Comparison of ENCODE assay signal across 20 cellular contexts in the genomic region with DNA sequence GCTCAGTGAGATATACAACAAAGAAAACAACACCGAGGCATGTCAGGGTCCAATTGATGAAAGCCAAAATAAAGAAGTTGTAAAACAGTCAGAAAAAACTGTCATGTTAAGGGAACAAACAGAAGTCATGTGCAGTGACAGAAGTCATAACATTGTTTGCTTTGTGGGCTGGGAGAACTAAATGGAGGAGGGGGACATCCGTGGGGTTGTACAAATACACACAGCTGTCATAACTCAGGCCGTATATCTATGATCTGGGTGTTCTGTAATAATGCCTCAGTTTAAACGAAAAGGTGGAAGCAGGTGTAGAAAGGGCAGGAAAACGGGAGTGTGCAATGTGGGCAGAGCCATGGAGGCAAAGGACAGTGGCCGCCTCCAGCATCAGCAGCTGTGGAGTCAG. TPM values are rescaled to one million over a fixed set of nuclear protein-coding genes. Genes with fewer than 3 reads are reported as not detected.
"Had no signal": no experiment of that assay in that cellular context is flagged by ENCODE, and none has a peak within 500 bp of the region (broad histone marks: within the 10 kb centered on the region; RNA-seq: fewer than 3 reads in every experiment).

No MANE protein-coding gene starts in this region.

- H3K27ac ChIP-seq: esophagus muscularis mucosa, left lung, spleen, tibial nerve had no signal

- H3K36me3 ChIP-seq: esophagus muscularis mucosa, left lung, spleen, tibial nerve had no signal

- H3K4me1 ChIP-seq: esophagus muscularis mucosa, left lung, tibial nerve had no signal

- DNase-seq: activated CD4-positive, alpha-beta T cell treated with anti-CD3 and anti-CD28 coated beads for 48 hours; activated CD4-positive, alpha-beta T cell treated with anti-CD3 and anti-CD28 coated beads, Interleukin-2, amount 50 U/mL, for 48 hours; activated CD8-positive, alpha-beta memory T cell treated with anti-CD3 and anti-CD28 coated beads for 24 hours; activated effector memory CD4-positive, alpha-beta T cell treated with Interleukin-2 at 50 U/mL for 16 hours; activated naive CD4-positive, alpha-beta T cell treated with Interleukin-2 at 50 U/mL for 16 hours; anterior cingulate cortex; dermis blood vessel endothelial cell; effector CD4-positive, alpha-beta T cell; foreskin melanocyte; kidney glomerular epithelial cell; left lung; posterior cingulate gyrus; right cardiac atrium; spleen; stimulated activated CD4-positive, alpha-beta T cell treated with anti-CD3 and anti-CD28 coated beads, Interleukin-2, amount 100 ng/mL, for 48 hours; stimulated activated naive CD4-positive, alpha-beta T cell treated with Interleukin-2 at 50 U/mL for 16 hours had no signal

- H3K9me3 ChIP-seq: esophagus muscularis mucosa, left lung, spleen had no signal

- H3K4me3 ChIP-seq: esophagus muscularis mucosa, left lung, lung, spleen, tibial nerve had no signal

RNA-seq across cellular contexts. Expression of gene FBXO15, which starts 28.0 kb away (rescaled TPM):
- total RNA-seq: bronchial epithelial cell had no signal
